In the genomic region with DNA sequence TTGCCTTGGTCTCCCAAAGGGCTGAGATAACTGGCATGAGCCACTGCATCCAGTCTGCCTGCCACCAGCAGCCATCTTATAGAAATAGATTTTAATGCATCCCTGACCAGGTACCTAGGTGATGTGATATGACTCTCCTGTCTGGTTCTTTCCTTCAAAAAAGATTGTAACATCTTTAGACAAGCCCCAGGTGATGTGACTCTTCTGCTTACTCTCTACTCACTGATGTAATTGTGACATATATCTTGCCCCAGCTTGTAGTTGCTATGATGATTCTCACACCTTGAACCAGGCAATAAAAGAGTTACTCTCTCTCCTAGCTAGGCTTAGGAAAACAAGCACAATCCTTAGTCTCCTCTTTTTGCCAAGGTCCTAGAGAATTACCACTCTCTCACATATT, we compare ENCODE assay signal across 25 cellular contexts.
"Had no signal": no experiment of that assay in that cellular context is flagged by ENCODE, and none has a peak within 500 bp of the region (broad histone marks: within the 10 kb centered on the region; RNA-seq: fewer than 3 reads in every experiment).

No MANE protein-coding gene starts in this region.

- H3K27ac Mint-ChIP-seq: effector memory CD8-positive, alpha-beta T cell; endodermal cell; memory B cell; natural killer cell had no signal

- FAIRE-seq: colon, endometrium, islet of Langerhans, keratinocyte had no signal

- H3K4me1 ChIP-seq: gastrocnemius medialis, heart right ventricle, left lung, lower lobe of right lung had no signal

- DNase-seq: dermis blood vessel endothelial cell; effector CD8-positive, alpha-beta T cell; effector memory CD8-positive, alpha-beta T cell; endodermal cell; esophagus squamous epithelium; foreskin fibroblast; gastrocnemius medialis; glutamatergic neuron; head of caudate nucleus; heart right ventricle; hippocampal formation; left cardiac atrium; left lung; left ventricle myocardium superior; lower lobe of right lung; mesendoderm; midbrain; naive B cell; natural killer cell had no signal

- H3K36me3 ChIP-seq: gastrocnemius medialis, heart right ventricle, left lung, lower lobe of right lung had no signal

- H3K27me3 ChIP-seq: esophagus squamous epithelium, gastrocnemius medialis, heart right ventricle, left lung had no signal

- H3K9me3 ChIP-seq: esophagus squamous epithelium, gastrocnemius medialis, lower lobe of right lung had no signal

- H3K27ac ChIP-seq: coronary artery, gastrocnemius medialis, heart right ventricle, left lung, lower lobe of right lung had no signal

- H3K4me3 Mint-ChIP-seq: effector memory CD8-positive, alpha-beta T cell; endodermal cell; memory B cell; naive B cell; natural killer cell had no signal

- H3K36me3 Mint-ChIP-seq: naive B cell, natural killer cell had no signal

- H3K4me1 Mint-ChIP-seq: memory B cell, naive B cell had no signal

- ATAC-seq: effector memory CD8-positive, alpha-beta T cell; gastrocnemius medialis; heart right ventricle; left cardiac atrium; left lung; left ventricle myocardium superior; lower lobe of right lung; natural killer cell had no signal

- H3K4me3 ChIP-seq: coronary artery, esophagus squamous epithelium, gastrocnemius medialis, heart right ventricle, left lung, lower lobe of right lung had no signal

- H3K27me3 Mint-ChIP-seq: effector memory CD8-positive, alpha-beta T cell; memory B cell; naive B cell had no signal

- H3K9me3 Mint-ChIP-seq: effector memory CD8-positive, alpha-beta T cell; endodermal cell; memory B cell; natural killer cell had no signal
